ENCODE assay signal across 16 cellular contexts in the genomic region with DNA sequence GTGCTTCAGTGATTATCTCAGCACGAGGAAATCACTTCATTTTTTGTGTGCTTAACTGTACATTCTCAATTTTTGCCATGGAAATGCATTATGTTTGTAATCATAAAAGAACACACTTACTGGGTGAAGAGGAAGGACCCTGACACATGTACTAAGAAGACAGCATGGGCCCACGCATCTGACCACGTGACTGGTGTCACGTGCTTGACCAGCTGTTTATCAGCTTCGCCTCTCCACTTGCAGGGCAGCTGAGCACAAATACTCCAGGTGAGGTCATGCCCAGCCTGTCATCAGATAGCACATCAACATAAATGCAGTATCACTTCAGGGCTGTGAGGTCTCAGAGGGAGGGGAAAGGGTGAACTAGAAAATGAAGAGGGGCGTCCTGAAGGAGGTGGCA.
"Had no signal": no experiment of that assay in that cellular context is flagged by ENCODE, and none has a peak within 500 bp of the region (broad histone marks: within the 10 kb centered on the region; RNA-seq: fewer than 3 reads in every experiment).

No MANE protein-coding gene starts in this region.

- ATAC-seq: activated CD8-positive, alpha-beta T cell treated with anti-CD3 and anti-CD28 coated beads, Interleukin-2, amount 10 ng/mL, durations not matched to agents 7 days and 5 days; activated T-cell treated with anti-CD3 and anti-CD28 coated beads, Interleukin-2, amount 50 U/mL, for 72 hours; stimulated activated memory B cell treated with anti-CD40 and anti-IgM and Interleukin-4, amounts not matched to agents 10 μg/mL and 1 μg/mL and 100 μg/mL, for 72 hours; T-helper 17 cell; WTC11 had no signal

- H3K27me3 ChIP-seq: brain microvascular endothelial cell, ovary had no signal

- H3K9me3 ChIP-seq: ovary had no signal

- H3K4me1 Mint-ChIP-seq: activated naive CD8-positive, alpha-beta T cell treated with anti-CD3 and anti-CD28 coated beads for 36 hours; stimulated activated memory B cell treated with anti-CD40 and anti-IgM and Interleukin-4, amounts not matched to agents 10 μg/mL and 1 μg/mL and 100 μg/mL, for 72 hours; T-helper 17 cell; WTC11 had no signal

- DNase-seq: activated CD4-positive, alpha-beta T cell treated with anti-CD3 and anti-CD28 coated beads for 48 hours; activated CD8-positive, alpha-beta memory T cell treated with anti-CD3 and anti-CD28 coated beads, Interleukin-2, amount 50 U/mL, for 48 hours; activated CD8-positive, alpha-beta T cell treated with anti-CD3 and anti-CD28 coated beads, Interleukin-2, amount 10 ng/mL, durations not matched to agents 7 days and 5 days; activated gamma-delta T cell; activated naive CD8-positive, alpha-beta T cell treated with anti-CD3 and anti-CD28 coated beads for 36 hours; activated T-cell treated with anti-CD3 and anti-CD28 coated beads, Interleukin-2, amount 50 U/mL, for 72 hours; anterior cingulate cortex; brain microvascular endothelial cell; effector CD8-positive, alpha-beta T cell; foreskin melanocyte; kidney glomerular epithelial cell; ovary; stimulated activated CD4-positive, alpha-beta T cell treated with anti-CD3 and anti-CD28 coated beads, Interleukin-2, amount 100 ng/mL, for 48 hours; T-helper 17 cell had no signal

- H3K36me3 ChIP-seq: brain microvascular endothelial cell, ovary had no signal

- H3K27ac Mint-ChIP-seq: activated CD8-positive, alpha-beta T cell treated with anti-CD3 and anti-CD28 coated beads, Interleukin-2, amount 10 ng/mL, durations not matched to agents 7 days and 5 days; activated naive CD8-positive, alpha-beta T cell treated with anti-CD3 and anti-CD28 coated beads for 36 hours; activated T-cell treated with anti-CD3 and anti-CD28 coated beads, Interleukin-2, amount 50 U/mL, for 72 hours; stimulated activated memory B cell treated with anti-CD40 and anti-IgM and Interleukin-4, amounts not matched to agents 10 μg/mL and 1 μg/mL and 100 μg/mL, for 72 hours; T-helper 17 cell; WTC11 had no signal

- H3K27me3 Mint-ChIP-seq: activated naive CD8-positive, alpha-beta T cell treated with anti-CD3 and anti-CD28 coated beads for 36 hours; stimulated activated memory B cell treated with anti-CD40 and anti-IgM and Interleukin-4, amounts not matched to agents 10 μg/mL and 1 μg/mL and 100 μg/mL, for 72 hours; T-helper 17 cell had no signal

- H3K27ac ChIP-seq: brain microvascular endothelial cell, ovary had no signal

- H3K4me3 ChIP-seq: ovary had no signal

- H3K4me3 Mint-ChIP-seq: activated CD8-positive, alpha-beta T cell treated with anti-CD3 and anti-CD28 coated beads, Interleukin-2, amount 10 ng/mL, durations not matched to agents 7 days and 5 days; activated naive CD8-positive, alpha-beta T cell treated with anti-CD3 and anti-CD28 coated beads for 36 hours; activated T-cell treated with anti-CD3 and anti-CD28 coated beads, Interleukin-2, amount 50 U/mL, for 72 hours; stimulated activated memory B cell treated with anti-CD40 and anti-IgM and Interleukin-4, amounts not matched to agents 10 μg/mL and 1 μg/mL and 100 μg/mL, for 72 hours; T-helper 17 cell; WTC11 had no signal
